15 cellular contexts compared by ENCODE assay signal in genomic region chr2:143390185-143390584, GRCh38.
A peak's percentile ranks its signal among the peaks of the same experiment; 100 is the strongest.
DNase-seq lines count a peak whose midpoint lies in the region; ATAC-seq and TF ChIP-seq lines count a peak whose summit lies in the region.
"Had no signal": no experiment of that assay in that cellular context is flagged by ENCODE, and none has a peak within 500 bp of the region (broad histone marks: within the 10 kb centered on the region; RNA-seq: fewer than 3 reads in every experiment).

No MANE protein-coding gene starts in this region.

- peak; percentile 70 for ATAC-seq in GM23338
- ATAC-seq in WTC11: peak; percentile 44

- no peak for TF ChIP-seq CTCF in GM23338 (conservative IDR thresholded peaks at IDR 0.05; ENCODE audit: low read depth in 2 of 2)
- no peak for TF ChIP-seq CTCF in WTC11 (IDR thresholded peaks at IDR 0.05)
- TF ChIP-seq CTCF in neural progenitor cell (IDR thresholded peaks at IDR 0.05): no peak
- no peak for TF ChIP-seq CTCF in CD14-positive monocyte (IDR thresholded peaks at IDR 0.05)

- H3K4me3 ChIP-seq in GM23338 (no peak overlapping the region), neural progenitor cell (no peak overlapping the region)
- H3K4me3 ChIP-seq: PC-9, SK-N-MC had no signal

- no peaks in the 10 kb centered on the region for H3F3A ChIP-seq in GM23338 (replicated peaks; ENCODE audit: low read depth)
- no peaks in the 10 kb centered on the region for H3F3A ChIP-seq in neural progenitor cell (ENCODE audit: low read depth)

- no peak overlapping the region for H3K27ac Mint-ChIP-seq in GM23338
- H3K27ac Mint-ChIP-seq in WTC11: peak overlapping the region; percentile 72; the same call in 1 of the 2 replicates
- H3K27ac Mint-ChIP-seq in neural progenitor cell: no peak overlapping the region
- no peak overlapping the region for H3K27ac Mint-ChIP-seq in CD14-positive monocyte
- H3K27ac Mint-ChIP-seq: T-helper 1 cell treated with Interleukin-12 subunit alpha and Interleukin-12 subunit beta and Interleukin-4 antibody, amounts not matched to agents 30 μg/mL and 1 μg/mL, for 36 hours had no signal

- intact Hi-C loops in CD14-positive monocyte (cut with micrococcal nuclease): no loop called here

- DNase-seq in GM23338 (ENCODE audit: low spot score) (no peak), NCI-H2171 treated with DMSO at 0.1 percent for 48 hours (lab: John Stamatoyannopoulos, UW) (peak; percentile 96), WTC11 (ENCODE audit: low spot score) (no peak), neural progenitor cell (ENCODE audit: low spot score) (no peak), NCI-H1105 (lab: John Stamatoyannopoulos, UW) (no peak), CD14-positive monocyte (ENCODE audit: low spot score) (no peak), NCI-H187 (lab: John Stamatoyannopoulos, UW) (no peak)
- DNase-seq: DMS153, EL, Karpas-422, NCI-H2029 treated with DMSO at 0.1 percent for 48 hours, NCI-H510A, PC-9 had no signal

- no peaks in the 10 kb centered on the region for H3K9me3 ChIP-seq in neural progenitor cell (ENCODE audit: low read depth)

- H2AFZ ChIP-seq in GM23338 (0 out of 2 replicates have a peak overlapping the region, but pooled peaks have one; percentile 18), neural progenitor cell (replicated peaks) (peak overlapping the region; percentile 46)
- H2AFZ ChIP-seq: PC-9 had no signal

- H3K9ac ChIP-seq in neural progenitor cell: no peak overlapping the region

- H3K27ac ChIP-seq in GM23338 (ENCODE audit: low read depth): no peak overlapping the region
- no peak overlapping the region for H3K27ac ChIP-seq in neural progenitor cell
- H3K27ac ChIP-seq: PC-9, SK-N-MC had no signal

- H3K9me2 ChIP-seq in GM23338 (ENCODE audit: insufficient read depth): no peaks in the 10 kb centered on the region

- H3K36me3 Mint-ChIP-seq in GM23338 (ENCODE audit: low read depth) (no peaks in the 10 kb centered on the region), WTC11 (no peaks in the 10 kb centered on the region), neural progenitor cell (no peaks in the 10 kb centered on the region), CD14-positive monocyte (peaks cover 12 to 18% of the 10 kb centered on the region in 2 donors)

- H3K27me3 ChIP-seq in GM23338 (ENCODE audit: insufficient read depth) (no peaks in the 10 kb centered on the region), neural progenitor cell (no peaks in the 10 kb centered on the region)

- H3K4me1 ChIP-seq in GM23338 (ENCODE audit: insufficient read depth) (no peaks in the 10 kb centered on the region), neural progenitor cell (peaks cover 7% of the 10 kb centered on the region)

- no peaks in the 10 kb centered on the region for H4K20me1 ChIP-seq in GM23338 (replicated peaks; ENCODE audit: insufficient read depth)
- H4K20me1 ChIP-seq in neural progenitor cell (ENCODE audit: low read depth): no peaks in the 10 kb centered on the region

- POLR2A ChIA-PET in WTC11 (lab: Charles Lee): no interaction called here

- no peak overlapping the region for H3K4me2 ChIP-seq in GM23338
- H3K4me2 ChIP-seq in neural progenitor cell: no peak overlapping the region
- H3K4me2 ChIP-seq: PC-9 had no signal

- CTCF ChIA-PET in WTC11 (lab: Charles Lee): no interaction called here

- no peaks in the 10 kb centered on the region for H3K36me3 ChIP-seq in GM23338 (ENCODE audit: insufficient read depth)
- H3K36me3 ChIP-seq in neural progenitor cell: no peaks in the 10 kb centered on the region

- H3K4me1 Mint-ChIP-seq in GM23338 (peaks cover 16% of the 10 kb centered on the region), WTC11 (peaks cover 16% of the 10 kb centered on the region), neural progenitor cell (no peaks in the 10 kb centered on the region), CD14-positive monocyte (no peaks in the 10 kb centered on the region)

- H3K9me3 Mint-ChIP-seq in GM23338 (no peaks in the 10 kb centered on the region), WTC11 (no peaks in the 10 kb centered on the region), neural progenitor cell (no peaks in the 10 kb centered on the region), CD14-positive monocyte (no peaks in the 10 kb centered on the region)
- H3K9me3 Mint-ChIP-seq: T-helper 1 cell treated with Interleukin-12 subunit alpha and Interleukin-12 subunit beta and Interleukin-4 antibody, amounts not matched to agents 30 μg/mL and 1 μg/mL, for 36 hours had no signal

- H3K79me2 ChIP-seq in GM23338 (replicated peaks; ENCODE audit: insufficient read depth) (no peaks in the 10 kb centered on the region), neural progenitor cell (ENCODE audit: low read depth) (no peaks in the 10 kb centered on the region)

- H3K4me3 Mint-ChIP-seq in GM23338 (no peak overlapping the region), WTC11 (no peak overlapping the region), neural progenitor cell (no peak overlapping the region), CD14-positive monocyte (no peak overlapping the region)
- H3K4me3 Mint-ChIP-seq: T-helper 1 cell treated with Interleukin-12 subunit alpha and Interleukin-12 subunit beta and Interleukin-4 antibody, amounts not matched to agents 30 μg/mL and 1 μg/mL, for 36 hours had no signal

- H3K27me3 Mint-ChIP-seq in GM23338 (ENCODE audit: insufficient read depth, low read depth, poor library complexity) (no peaks in the 10 kb centered on the region), WTC11 (ENCODE audit: low read depth) (no peaks in the 10 kb centered on the region), neural progenitor cell (ENCODE audit: insufficient read depth, low read depth) (no peaks in the 10 kb centered on the region), CD14-positive monocyte (ENCODE audit: low read depth in 3 of 3) (no peaks in the 10 kb centered on the region)

TF ChIP-seq in GM23338, 12 proteins besides CTCF, POLR2A, EP300 and RAD21 (continues in another document):
- TF ChIP-seq ZNF114 (CRISPR knock-in tag; IDR thresholded peaks at IDR 0.05) (no peak), REST (IDR thresholded peaks at IDR 0.05; ENCODE audit: unreplicated experiment) (no peak), CREB1 (CRISPR knock-in tag; IDR thresholded peaks at IDR 0.05; ENCODE audit: low read depth) (no peak)

TF ChIP-seq in WTC11, 78 proteins besides CTCF, POLR2A, EP300 and RAD21 (continues in another document):
- TF ChIP-seq HMGXB4 (CRISPR knock-in tag; IDR thresholded peaks at IDR 0.05) (no peak), CREM (CRISPR knock-in tag; IDR thresholded peaks at IDR 0.05) (no peak), ZBTB21 (CRISPR knock-in tag; IDR thresholded peaks at IDR 0.05; ENCODE audit: borderline replicate concordance) (no peak), E2F4 (CRISPR knock-in tag; IDR thresholded peaks at IDR 0.05; ENCODE audit: borderline replicate concordance, low read depth) (no peak), ATF6 (CRISPR knock-in tag; IDR thresholded peaks at IDR 0.05) (no peak), ZNF512 (CRISPR knock-in tag; IDR thresholded peaks at IDR 0.05; ENCODE audit: borderline replicate concordance) (no peak), FOXK1 (CRISPR knock-in tag; IDR thresholded peaks at IDR 0.05) (no peak), CBFB (CRISPR knock-in tag; IDR thresholded peaks at IDR 0.05; ENCODE audit: low read depth) (no peak), ZNF671 (CRISPR knock-in tag; IDR thresholded peaks at IDR 0.05) (no peak)
